In the genomic region with DNA sequence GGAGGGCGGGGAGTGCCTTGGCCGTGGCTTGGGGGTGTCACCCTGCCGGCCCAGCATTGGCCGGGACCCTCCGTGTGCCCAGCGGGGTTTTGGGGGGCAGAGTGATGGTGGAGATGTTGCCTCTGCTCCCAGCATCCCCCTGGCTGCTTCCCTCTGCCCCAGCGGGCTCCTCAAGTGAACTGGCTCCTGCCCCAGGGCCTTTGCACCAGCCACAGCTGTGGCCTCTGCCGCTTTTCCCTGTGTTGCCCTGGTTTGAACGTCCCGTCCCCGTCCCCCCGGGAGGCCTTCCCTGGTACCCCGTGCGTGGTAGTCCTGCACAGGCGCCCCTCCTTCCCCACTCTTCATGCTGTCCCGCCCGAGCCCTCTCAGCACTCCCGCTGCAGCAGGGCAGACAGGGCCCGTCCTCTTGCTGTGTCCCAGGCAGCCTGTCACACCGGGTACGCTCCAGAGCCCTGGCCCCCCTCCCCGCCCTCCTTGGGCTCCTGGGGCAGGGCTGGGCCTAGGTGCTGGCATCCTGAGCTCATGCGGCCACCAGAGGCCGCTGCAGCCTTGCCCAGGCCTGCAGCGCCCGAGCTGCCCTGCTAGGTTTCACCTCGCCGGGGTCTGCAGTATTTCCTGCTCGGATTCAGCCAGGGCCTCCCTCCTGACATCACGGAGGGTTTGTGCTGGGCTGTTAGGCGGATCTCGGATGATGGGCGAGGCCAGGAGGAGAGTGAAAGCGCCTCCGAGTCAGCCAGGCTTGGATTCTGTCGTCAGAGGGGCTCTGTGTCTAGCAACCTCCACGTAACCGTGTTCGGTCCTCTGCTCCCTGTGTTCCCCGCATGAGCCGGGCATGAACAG, we compare ENCODE assay signal across 8 cellular contexts. TPM values are rescaled to one million over a fixed set of nuclear protein-coding genes. Genes with fewer than 3 reads are reported as not detected.
DNase-seq lines count a peak whose midpoint lies in the region; ATAC-seq and TF ChIP-seq lines count a peak whose summit lies in the region.

No MANE protein-coding gene starts in this region.

- H3K9me3 ChIP-seq in BE2C, result no peaks in the 10 kb centered on the region; the same call in 1 of the 2 replicates
- peaks cover 24% of the 10 kb centered on the region for H3K9me3 ChIP-seq in NT2/D1 (ENCODE audit: insufficient read depth, low read length)
- H3K9me3 ChIP-seq in esophagus squamous epithelium, result no peaks in the 10 kb centered on the region

- intact Hi-C loops in esophagus squamous epithelium (cut with DNase I) (loop anchor here (10.0 kb wide), 1 partner anchor 251 kb away; no protein-coding TSS in a partner anchor), natural killer cell (cut with micrococcal nuclease) (loop anchor here (1.0 to 10.0 kb wide), 5 partner anchors 34 to 462 kb away; no protein-coding TSS in a partner anchor)

- no peaks in the 10 kb centered on the region for H3K27me3 Mint-ChIP-seq in natural killer cell (ENCODE audit: low read depth in 2 of 2)

- peaks cover 0 to 5% of the 10 kb centered on the region in 2 donors for H3K4me1 Mint-ChIP-seq in natural killer cell

- H3K9me3 Mint-ChIP-seq in natural killer cell, result no peaks in the 10 kb centered on the region

- H3K27me3 ChIP-seq in BE2C, result peaks cover 6% of the 10 kb centered on the region
- no peaks in the 10 kb centered on the region for H3K27me3 ChIP-seq in NT2/D1 (ENCODE audit: insufficient read depth, insufficient read length)
- H3K27me3 ChIP-seq in esophagus squamous epithelium, result no peaks in the 10 kb centered on the region

- H3K4me3 Mint-ChIP-seq in natural killer cell, result no peak overlapping the region

- H3K36me3 Mint-ChIP-seq in natural killer cell, result no peaks in the 10 kb centered on the region

- no peak for TF ChIP-seq POLR2A in esophagus squamous epithelium (IDR thresholded peaks at IDR 0.05)

- 52 to 75% methylated on average over 4 to 12 of the region's 41 CpGs for whole genome bisulfite sequencing in esophagus squamous epithelium, 2 donors

- DNase-seq in BE2C (peak; percentile 87), HPDE6-E6E7 (ENCODE audit: extremely low spot score) (peak; percentile 79), NT2/D1 (ENCODE audit: low read depth, low spot score) (peak; percentile 78), activated T-cell treated with anti-CD3 and anti-CD28 coated beads for 24 hours (ENCODE audit: low read depth) (peak; percentile 48), esophagus squamous epithelium (lab: John Stamatoyannopoulos, UW) (no peak), natural killer cell (peak; percentile 60)
- peak; percentile 70 for DNase-seq in stimulated activated naive CD8-positive, alpha-beta T cell treated with anti-CD3 and anti-CD28 coated beads, Interleukin-15, Interleukin-2, amounts not matched to agents 100 U/mL and 50 U/mL, for 24 hours

- ATAC-seq in GM19395 (IDR thresholded peaks at IDR 0.05; ENCODE audit: unreplicated experiment), result peak; percentile 85
- peak; percentile 88 to 94 (median 92) for ATAC-seq in natural killer cell
- peak; percentile 87 for ATAC-seq in stimulated activated naive CD8-positive, alpha-beta T cell treated with anti-CD3 and anti-CD28 coated beads, Interleukin-15, Interleukin-2, amounts not matched to agents 100 U/mL and 50 U/mL, for 24 hours

- H3K27ac ChIP-seq in esophagus squamous epithelium, result no peak overlapping the region

- H3K4me1 ChIP-seq in BE2C (no peaks in the 10 kb centered on the region), NT2/D1 (ENCODE audit: insufficient read depth, insufficient read length) (peaks cover 7% of the 10 kb centered on the region), esophagus squamous epithelium (peaks cover 6 to 9% (median 7%) of the 10 kb centered on the region in 3 donors)

- TF ChIP-seq CTCF in BE2C (IDR thresholded peaks at IDR 0.05; ENCODE audit: low read depth, low read length), result peak; percentile 92
- TF ChIP-seq CTCF in esophagus squamous epithelium (IDR thresholded peaks at IDR 0.05), result peak; percentile 79 to 92 (median 85)
- TF ChIP-seq CTCF in natural killer cell (IDR thresholded peaks at IDR 0.05), result peak; percentile 88

- H3K36me3 ChIP-seq in BE2C (peaks cover 14% of the 10 kb centered on the region), NT2/D1 (ENCODE audit: insufficient read depth, insufficient read length, low read length) (peaks cover 49% of the 10 kb centered on the region), esophagus squamous epithelium (peaks cover 10 to 30% (median 14%) of the 10 kb centered on the region in 3 donors)

- no peak overlapping the region for H3K27ac Mint-ChIP-seq in natural killer cell

- peak overlapping the region; percentile 73 for H3K9ac ChIP-seq in NT2/D1 (ENCODE audit: insufficient read length, low read depth)

- H3K4me3 ChIP-seq in BE2C (ENCODE audit: low read depth, low read length) (peak overlapping the region; percentile 28), NT2/D1 (ENCODE audit: insufficient read length, low read depth) (no peak overlapping the region), esophagus squamous epithelium (peak overlapping the region in 3 of 4 donors; percentile 19 to 50 (median 27))

RNA-seq across cellular contexts. Expression of a gene that starts 9.5 kb away (rescaled TPM):
- 158 TPM for polyA plus RNA-seq in BE2C (2012; ENCODE audit: insufficient read depth, insufficient read length, low read depth)
- total RNA-seq in esophagus squamous epithelium (10 to 100 TPM in 3 of 4 donors, 1 to 10 TPM in 1; 9.6 to 12.1 (median 11.1) TPM), natural killer cell (10 to 100 TPM; 21.0 to 30.2 (median 21.7) TPM)

RNA-seq across cellular contexts. Expression of a gene that starts 9.6 kb away (rescaled TPM):
- 118 TPM for polyA plus RNA-seq in BE2C (2012; ENCODE audit: insufficient read depth, insufficient read length, low read depth)
- total RNA-seq in esophagus squamous epithelium (10 to 100 TPM in 2 of 4 donors, 1 to 10 TPM in 2; 8.9 to 15.3 (median 11.0) TPM), natural killer cell (10 to 100 TPM; 39.5 to 55.9 (median 54.2) TPM)
